Comparison of ENCODE assay signal across 16 cellular contexts in genomic region chr1:47091476-47091875, GRCh38. TPM values are rescaled to one million over a fixed set of nuclear protein-coding genes. Genes with fewer than 3 reads are reported as not detected.
DNase-seq lines count a peak whose midpoint lies in the region; ATAC-seq, FAIRE-seq and TF ChIP-seq lines count a peak whose summit lies in the region.
"Not testable (repeated sequence)": the region's sequence is repeated elsewhere in the genome, so short reads cannot be mapped to it uniquely, and the experiment has no call there.
"Had no signal": no experiment of that assay in that cellular context is flagged by ENCODE, and none has a peak within 500 bp of the region (broad histone marks: within the 10 kb centered on the region; RNA-seq: fewer than 3 reads in every experiment).

No MANE protein-coding gene starts in this region.

- not testable (repeated sequence) for H3K27ac ChIP-seq in OCI-LY3 (ENCODE audit: low read length); HepG2 (ENCODE audit: extremely low read length, insufficient read depth, low read length); smooth muscle cell (ENCODE audit: low read depth)

- H3K36me3 Mint-ChIP-seq in HFFc6 (ENCODE audit: low read depth): not testable (repeated sequence)

- not testable (repeated sequence) for H3K9me3 ChIP-seq in OCI-LY3 (ENCODE audit: insufficient read depth, low read length); HepG2 (ENCODE audit: low read length); smooth muscle cell (replicated peaks; ENCODE audit: low read depth)

- not testable (repeated sequence) for TF ChIP-seq POLR2A in HepG2 (IDR thresholded peaks at IDR 0.05; ENCODE audit: insufficient read depth in 1 of 2, low read depth in 2 of 2, low read length in 2 of 2)

- not testable (repeated sequence) for H3K27me3 ChIP-seq in BJ (ENCODE audit: control insufficient read depth, insufficient read depth, low read length); OCI-LY3 (ENCODE audit: low read depth, low read length); HepG2 (ENCODE audit: control insufficient read depth in 1 of 2, insufficient read depth in 2 of 2, low read length in 2 of 2); smooth muscle cell (ENCODE audit: low read depth)

- FAIRE-seq in HepG2 (lab: Jason Lieb, UNC): not testable (repeated sequence)

- intact Hi-C loops in HepG2 (cut with micrococcal nuclease; ENCODE audit: unreplicated experiment): not testable (repeated sequence)

- not testable (repeated sequence) for H4K20me1 ChIP-seq in OCI-LY3 (ENCODE audit: insufficient read depth, low read length); HepG2 (ENCODE audit: insufficient read depth, low read length); smooth muscle cell (ENCODE audit: low read depth)

- TF ChIP-seq CTCF in BJ (IDR thresholded peaks at IDR 0.05; ENCODE audit: insufficient read depth, low read depth, low read length): peak; percentile 19; the same call in 1 of the 2 replicates
- peak; percentile 37; the same call in 2 of the 3 replicates for TF ChIP-seq CTCF in GM12872 (IDR thresholded peaks at IDR 0.05; ENCODE audit: insufficient read depth, low read depth, low read length)
- TF ChIP-seq CTCF in HFFc6 (IDR thresholded peaks at IDR 0.05): peak; percentile 67
- 0 out of 2 replicates have a peak, but pooled peaks have one; percentile 22 for TF ChIP-seq CTCF in OCI-LY3 (IDR thresholded peaks at IDR 0.05; ENCODE audit: low read depth, low read length)
- TF ChIP-seq CTCF in astrocyte of the spinal cord (IDR thresholded peaks at IDR 0.05; ENCODE audit: low read depth, low read length): peak; percentile 7
- not testable (repeated sequence) for TF ChIP-seq CTCF in HepG2 (CRISPR knock-in tag; IDR thresholded peaks at IDR 0.05)
- TF ChIP-seq CTCF in smooth muscle cell (IDR thresholded peaks at IDR 0.05; ENCODE audit: borderline replicate concordance, insufficient read depth, poor library complexity, severe bottlenecking): peak; percentile 27

- 0% methylated on average over 3 of the region's 3 CpGs for WGBS in HepG2 (ENCODE audit: low lambda C conversion rate)
- WGBS in smooth muscle cell (ENCODE audit: low lambda C conversion rate): 18% methylated on average over 3 of the region's 3 CpGs

- H3F3A ChIP-seq in smooth muscle cell (ENCODE audit: low read depth): not testable (repeated sequence)

- not testable (repeated sequence) for BruUV-seq in HepG2 (replicated peaks; lab: Mats Ljungman, UMichigan)

- not testable (repeated sequence) for H3K36me3 ChIP-seq in BJ (ENCODE audit: control insufficient read depth, insufficient read depth, low read length); OCI-LY3 (replicated peaks; ENCODE audit: low read depth, low read length); HepG2 (replicated peaks in 1 of 2; ENCODE audit: control insufficient read depth in 1 of 2, insufficient read depth in 2 of 2, low read length in 2 of 2); smooth muscle cell (ENCODE audit: low read depth)

- POLR2A ChIA-PET in BJ (lab: Charles Lee); HepG2 (lab: Yijun Ruan, JAX): not testable (repeated sequence)

- not testable (repeated sequence) for H2AFZ ChIP-seq in OCI-LY3 (ENCODE audit: low read depth, low read length); HepG2 (ENCODE audit: low read length); smooth muscle cell (ENCODE audit: low read depth)

- H3K4me3 ChIP-seq in BJ (ENCODE audit: low read depth, low read length); OCI-LY3 (ENCODE audit: low read length); astrocyte of the spinal cord (ENCODE audit: low read depth, low read length); HepG2 (replicated peaks in 1 of 3; ENCODE audit: insufficient read depth in 1 of 3, low read depth in 2 of 3, low read length in 3 of 3); smooth muscle cell: not testable (repeated sequence)

- not testable (repeated sequence) for H3K27me3 Mint-ChIP-seq in HFFc6 (ENCODE audit: insufficient read depth)

- H3K9ac ChIP-seq in OCI-LY3 (ENCODE audit: low read length); HepG2 (ENCODE audit: insufficient read depth, low read depth, low read length); smooth muscle cell (ENCODE audit: low read depth): not testable (repeated sequence)

- in situ Hi-C loops in astrocyte of the spinal cord (cut with HindIII; ENCODE audit: low sequenced_read_pairs); HepG2 (cut with HindIII; ENCODE audit: extremely low pct_ligation_motif_present, low pct_unique_long_range_greater_than_20kb): not testable (repeated sequence)

- not testable (repeated sequence) for TF ChIP-seq EP300 in HepG2 (IDR thresholded peaks at IDR 0.05; ENCODE audit: low read depth in 2 of 2, low read length in 2 of 2); HepG2 (CRISPR knock-in tag; IDR thresholded peaks at IDR 0.05; ENCODE audit: borderline replicate concordance)

- CTCF ChIA-PET in BJ (lab: Yijun Ruan, JAX); HepG2 (lab: Yijun Ruan, JAX; ENCODE audit: low intra/inter-chr PET ratio, low total read pairs): not testable (repeated sequence)

- TF ChIP-seq RAD21 in HepG2 (CRISPR knock-in tag; IDR thresholded peaks at IDR 0.05): not testable (repeated sequence)

- not testable (repeated sequence) for H3K4me1 ChIP-seq in OCI-LY3 (ENCODE audit: low read length); HepG2 (ENCODE audit: insufficient read depth, low read length); smooth muscle cell (ENCODE audit: low read depth)

- not testable (repeated sequence) for H3K4me3 Mint-ChIP-seq in HFFc6

- not testable (repeated sequence) for H3K4me2 ChIP-seq in OCI-LY3 (ENCODE audit: low read length); HepG2 (ENCODE audit: low read depth, low read length); smooth muscle cell

- H3K27ac Mint-ChIP-seq in HFFc6: not testable (repeated sequence)

- not testable (repeated sequence) for DNase-seq in BJ (ENCODE audit: low read depth); HFFc6; astrocyte of the spinal cord (ENCODE audit: low read depth, low spot score); HepG2 (ENCODE audit: low spot score); smooth muscle cell (lab: John Stamatoyannopoulos, UW; ENCODE audit: unreplicated experiment)

- ATAC-seq in esophagus mucosa: peak; percentile 31
- not testable (repeated sequence) for ATAC-seq in HepG2

- not testable (repeated sequence) for H3K4me1 Mint-ChIP-seq in HFFc6 (ENCODE audit: low read depth)

- H3K79me2 ChIP-seq in OCI-LY3 (ENCODE audit: low read length); HepG2 (ENCODE audit: insufficient read depth, low read length); smooth muscle cell (ENCODE audit: low read depth): not testable (repeated sequence)

- H3K9me3 Mint-ChIP-seq in HFFc6: not testable (repeated sequence)

RNA-seq across cellular contexts. Expression of gene CYP4Z1, which starts 24.4 kb away (rescaled TPM):
- not detected in 2 replicates for polyA plus RNA-seq in BJ (2011; rRNA removed)
- not detected in 2 replicates for polyA minus RNA-seq in BJ (2011; rRNA and poly(A)+ RNA removed)
- total RNA-seq in HFFc6 (2021; fragmentation: NEBNext Ultra II Directional; extraction: Animal tissue kit (Norgen Biotek cat#: 25700)): not detected
- total RNA-seq in esophagus mucosa: 0.72 TPM
- not detected in 2 replicates for total RNA-seq in HepG2 (2016; rRNA removed; fragmentation: Illumina TruSeq; extraction: Trizol)
- not detected in 2 replicates for total RNA-seq in HepG2 (2016; cell fraction: cytosol; rRNA removed; fragmentation: Illumina TruSeq; extraction: Trizol; ENCODE audit: low read depth)
- total RNA-seq in HepG2 (2016; cell fraction: insoluble cytoplasmic fraction; rRNA removed; fragmentation: Illumina TruSeq; extraction: Trizol): not detected in 2 replicates
- total RNA-seq in HepG2 (2016; cell fraction: membrane; rRNA removed; fragmentation: Illumina TruSeq; extraction: Trizol): not detected in 2 replicates
- not detected in 2 replicates for total RNA-seq in HepG2 (2016; cell fraction: nucleus; rRNA removed; fragmentation: Illumina TruSeq; extraction: Trizol)
- polyA plus RNA-seq in HepG2 (2011; rRNA removed): not detected in 2 replicates
- not detected in 2 replicates for polyA plus RNA-seq in HepG2 (2011; cell fraction: cytosol; rRNA removed)
- not detected in 2 replicates for polyA plus RNA-seq in HepG2 (2011; cell fraction: nucleus; rRNA removed)
- not detected in 2 replicates for polyA plus RNA-seq in HepG2 (2012)
- polyA plus RNA-seq in HepG2 (2016; cell fraction: cytosol; fragmentation: Illumina TruSeq; extraction: Trizol; ENCODE audit: low read depth): not detected in 2 replicates
- not detected in 2 replicates for polyA plus RNA-seq in HepG2 (2016; cell fraction: insoluble cytoplasmic fraction; fragmentation: Illumina TruSeq; extraction: Trizol; ENCODE audit: low read depth)
- not detected in 2 replicates for polyA plus RNA-seq in HepG2 (2016; cell fraction: membrane; fragmentation: Illumina TruSeq; extraction: Trizol; ENCODE audit: low read depth)
- polyA plus RNA-seq in HepG2 (2016; cell fraction: nucleus; fragmentation: Illumina TruSeq; extraction: Trizol; ENCODE audit: insufficient read depth, low read depth): not detected in 2 replicates
- not detected in 2 replicates for polyA minus RNA-seq in HepG2 (2011; rRNA and poly(A)+ RNA removed; ENCODE audit: low replicate concordance)
- not detected in 2 replicates for polyA minus RNA-seq in HepG2 (2011; cell fraction: cytosol; rRNA and poly(A)+ RNA removed)
- not detected in 2 replicates for polyA minus RNA-seq in HepG2 (2011; cell fraction: nucleus; rRNA and poly(A)+ RNA removed)
- total RNA-seq in smooth muscle cell: not detected in 2 replicates
- polyA plus RNA-seq in smooth muscle cell: not detected in 2 replicates
- total RNA-seq: activated CD4-positive, alpha-beta memory T cell treated with anti-CD3 and anti-CD28 coated beads for 36 hours; activated naive CD4-positive, alpha-beta T cell treated with anti-CD3 and anti-CD28 coated beads, Interleukin-2, amount 50 U/mL, for 72 hours; activated T-helper 2 cell treated with anti-CD3 and anti-CD28 coated beads, Interferon-gamma antibody, Interleukin-2, Interleukin-4, amounts not matched to agents 10 μg/mL and 5 μg/mL and 100 μg/mL, durations not matched to agents 14 hours and 24 hours and 36 hours; CD8-positive, alpha-beta T cell; natural killer cell treated with Interleukin-12 subunit alpha and Interleukin-12 subunit beta and Interleukin-15 and Interleukin-18, amount 100 ng/mL, for 72 hours; T-cell had no signal
- polyA plus RNA-seq: immature natural killer cell had no signal

RNA-seq across cellular contexts. Expression of gene CYP4A22, which starts 45.8 kb away (rescaled TPM):
- not detected in 2 replicates for polyA plus RNA-seq in BJ (2011; rRNA removed)
- 0.14 TPM in 1 of 2 replicates, not detected in the other for polyA minus RNA-seq in BJ (2011; rRNA and poly(A)+ RNA removed)
- total RNA-seq in HFFc6 (2021; fragmentation: NEBNext Ultra II Directional; extraction: Animal tissue kit (Norgen Biotek cat#: 25700)): not detected
- not detected for total RNA-seq in esophagus mucosa
- not detected in 2 replicates for total RNA-seq in HepG2 (2016; rRNA removed; fragmentation: Illumina TruSeq; extraction: Trizol)
- total RNA-seq in HepG2 (2016; cell fraction: cytosol; rRNA removed; fragmentation: Illumina TruSeq; extraction: Trizol; ENCODE audit: low read depth): not detected in 2 replicates
- not detected in 2 replicates for total RNA-seq in HepG2 (2016; cell fraction: insoluble cytoplasmic fraction; rRNA removed; fragmentation: Illumina TruSeq; extraction: Trizol)
- total RNA-seq in HepG2 (2016; cell fraction: membrane; rRNA removed; fragmentation: Illumina TruSeq; extraction: Trizol): not detected in 2 replicates
- not detected in 2 replicates for total RNA-seq in HepG2 (2016; cell fraction: nucleus; rRNA removed; fragmentation: Illumina TruSeq; extraction: Trizol)
- not detected in 2 replicates for polyA plus RNA-seq in HepG2 (2011; rRNA removed)
- not detected in 2 replicates for polyA plus RNA-seq in HepG2 (2011; cell fraction: cytosol; rRNA removed)
- not detected in 2 replicates for polyA plus RNA-seq in HepG2 (2011; cell fraction: nucleus; rRNA removed)
- 0.08 TPM in 1 of 2 replicates, not detected in the other for polyA plus RNA-seq in HepG2 (2012)
- polyA plus RNA-seq in HepG2 (2016; cell fraction: cytosol; fragmentation: Illumina TruSeq; extraction: Trizol; ENCODE audit: low read depth): not detected in 2 replicates
- not detected in 2 replicates for polyA plus RNA-seq in HepG2 (2016; cell fraction: insoluble cytoplasmic fraction; fragmentation: Illumina TruSeq; extraction: Trizol; ENCODE audit: low read depth)
- polyA plus RNA-seq in HepG2 (2016; cell fraction: membrane; fragmentation: Illumina TruSeq; extraction: Trizol; ENCODE audit: low read depth): not detected in 2 replicates
- polyA plus RNA-seq in HepG2 (2016; cell fraction: nucleus; fragmentation: Illumina TruSeq; extraction: Trizol; ENCODE audit: insufficient read depth, low read depth): not detected in 2 replicates
- 0.07 TPM in 1 of 2 replicates, not detected in the other for polyA minus RNA-seq in HepG2 (2011; rRNA and poly(A)+ RNA removed; ENCODE audit: low replicate concordance)
- not detected in 2 replicates for polyA minus RNA-seq in HepG2 (2011; cell fraction: cytosol; rRNA and poly(A)+ RNA removed)
- polyA minus RNA-seq in HepG2 (2011; cell fraction: nucleus; rRNA and poly(A)+ RNA removed): not detected in 2 replicates
- total RNA-seq in smooth muscle cell: not detected in 2 replicates
- not detected in 2 replicates for polyA plus RNA-seq in smooth muscle cell
- total RNA-seq: activated CD4-positive, alpha-beta memory T cell treated with anti-CD3 and anti-CD28 coated beads for 36 hours; activated naive CD4-positive, alpha-beta T cell treated with anti-CD3 and anti-CD28 coated beads, Interleukin-2, amount 50 U/mL, for 72 hours; activated T-helper 2 cell treated with anti-CD3 and anti-CD28 coated beads, Interferon-gamma antibody, Interleukin-2, Interleukin-4, amounts not matched to agents 10 μg/mL and 5 μg/mL and 100 μg/mL, durations not matched to agents 14 hours and 24 hours and 36 hours; CD8-positive, alpha-beta T cell; left ventricle myocardium superior; natural killer cell treated with Interleukin-12 subunit alpha and Interleukin-12 subunit beta and Interleukin-15 and Interleukin-18, amount 100 ng/mL, for 72 hours; T-cell had no signal
- polyA plus RNA-seq: immature natural killer cell had no signal
